Comparison of ENCODE assay signal across 8 cellular contexts in genomic region chr9:120755827-120756434, GRCh38. TPM values are rescaled to one million over a fixed set of nuclear protein-coding genes. Genes with fewer than 3 reads are reported as not detected.
DNase-seq lines count a peak whose midpoint lies in the region; ATAC-seq and TF ChIP-seq lines count a peak whose summit lies in the region.

No MANE protein-coding gene starts in this region.

- intact Hi-C loops in esophagus muscularis mucosa (cut with DNase I): loop anchor here (2.0 kb wide), 1 partner anchor 305 kb away; no protein-coding TSS in a partner anchor

- no peak overlapping the region for H3K9ac ChIP-seq in NT2/D1 (ENCODE audit: insufficient read length, low read depth)

- peak; percentile 77 for DNase-seq in GM10266 (ENCODE audit: extremely low spot score)
- peak; percentile 35 for DNase-seq in NT2/D1 (ENCODE audit: low read depth, low spot score)
- DNase-seq in activated T-cell treated with anti-CD3 and anti-CD28 coated beads for 1 hour (ENCODE audit: low read depth): peak; percentile 62
- DNase-seq in esophagus muscularis mucosa (ENCODE audit: extremely low spot score): peak; percentile 93
- peak in 35 of 49 donors; percentile 2 to 58 (median 26) for DNase-seq in substantia nigra (lab: John Stamatoyannopoulos, UW)
- no peak for DNase-seq in cerebellar nuclear complex (lab: John Stamatoyannopoulos, UW)

- H3K4me3 Mint-ChIP-seq in nephron: no peak overlapping the region

- 21% methylated on average over 6 of the region's 6 CpGs for WGBS in esophagus muscularis mucosa

- H3K4me1 Mint-ChIP-seq in nephron: no peaks in the 10 kb centered on the region

- no peaks in the 10 kb centered on the region for H3K9me3 ChIP-seq in NT2/D1 (ENCODE audit: insufficient read depth, low read length)
- no peaks in the 10 kb centered on the region for H3K9me3 ChIP-seq in esophagus muscularis mucosa

- peak; percentile 44 for ATAC-seq in HG03025 (IDR thresholded peaks at IDR 0.05; ENCODE audit: low FRiP score, unreplicated experiment)

- no peak for TF ChIP-seq POLR2A in esophagus muscularis mucosa (IDR thresholded peaks at IDR 0.05; ENCODE audit: low read depth)

- H3K36me3 ChIP-seq in NT2/D1 (ENCODE audit: insufficient read depth, insufficient read length, low read length) (peaks cover 20% of the 10 kb centered on the region), esophagus muscularis mucosa (peaks cover 0 to 43% (median 8%) of the 10 kb centered on the region in 4 donors)

- no peaks in the 10 kb centered on the region for H3K27me3 Mint-ChIP-seq in nephron (ENCODE audit: low read depth)

- H3K9me3 Mint-ChIP-seq in nephron: no peaks in the 10 kb centered on the region

- H3K27ac Mint-ChIP-seq in nephron: no peak overlapping the region

- H3K27ac ChIP-seq in esophagus muscularis mucosa (replicated peaks in 1 of 4) (peak overlapping the region in 1 of 4 donors; percentile 8), substantia nigra (ENCODE audit: low read depth, low read length, poor library complexity, severe bottlenecking) (no peak overlapping the region)

- TF ChIP-seq CTCF in GM10266 (IDR thresholded peaks at IDR 0.05; ENCODE audit: control insufficient read depth, insufficient read depth, low read depth, missing control alignments): peak; percentile 82
- peak; percentile 85 to 88 (median 87) for TF ChIP-seq CTCF in esophagus muscularis mucosa (IDR thresholded peaks at IDR 0.05)
- peak; percentile 86 to 90 (median 89) for TF ChIP-seq CTCF in nephron (IDR thresholded peaks at IDR 0.05; ENCODE audit: unreplicated experiment in 3 of 3)

- TF ChIP-seq EP300 in esophagus muscularis mucosa (IDR thresholded peaks at IDR 0.05): no peak

- H3K4me1 ChIP-seq in NT2/D1 (ENCODE audit: insufficient read depth, insufficient read length): no peaks in the 10 kb centered on the region
- H3K4me1 ChIP-seq in esophagus muscularis mucosa: peaks cover 3 to 20% (median 9%) of the 10 kb centered on the region in 4 donors

- H3K36me3 Mint-ChIP-seq in nephron (ENCODE audit: low read depth): peaks cover 8% of the 10 kb centered on the region

- no peaks in the 10 kb centered on the region for H3K27me3 ChIP-seq in NT2/D1 (ENCODE audit: insufficient read depth, insufficient read length)
- H3K27me3 ChIP-seq in esophagus muscularis mucosa: no peaks in the 10 kb centered on the region

- H3K4me3 ChIP-seq in NT2/D1 (ENCODE audit: insufficient read length, low read depth) (no peak overlapping the region), esophagus muscularis mucosa (no peak overlapping the region)

RNA-seq across cellular contexts. Expression of gene FBXW2, which starts 37.3 kb away (rescaled TPM):
- 10 to 100 TPM; 36.9 to 55.9 (median 53.2) TPM for total RNA-seq in esophagus muscularis mucosa

RNA-seq across cellular contexts. Expression of gene MEGF9, which starts 41.7 kb away (rescaled TPM):
- 10 to 100 TPM; 17.1 to 23.1 (median 18.9) TPM for total RNA-seq in esophagus muscularis mucosa

Comparison
In these comparisons a context has a peak if more than half of its experiments do, and no peak if none do; other contexts are left out.
1. DNase-seq: peak in GM10266 (single experiment), NT2/D1 (single experiment), activated T-cell treated with anti-CD3 and anti-CD28 coated beads for 1 hour (single experiment), esophagus muscularis mucosa (single experiment) and substantia nigra (35 of 49); none in cerebellar nuclear complex (0 of 2).
2. Peak in every context shown above with its lines, with median percentiles within 50 percentile points of each other: CTCF ChIP-seq.